1 cellular context compared by ENCODE assay signal in the genomic region with DNA sequence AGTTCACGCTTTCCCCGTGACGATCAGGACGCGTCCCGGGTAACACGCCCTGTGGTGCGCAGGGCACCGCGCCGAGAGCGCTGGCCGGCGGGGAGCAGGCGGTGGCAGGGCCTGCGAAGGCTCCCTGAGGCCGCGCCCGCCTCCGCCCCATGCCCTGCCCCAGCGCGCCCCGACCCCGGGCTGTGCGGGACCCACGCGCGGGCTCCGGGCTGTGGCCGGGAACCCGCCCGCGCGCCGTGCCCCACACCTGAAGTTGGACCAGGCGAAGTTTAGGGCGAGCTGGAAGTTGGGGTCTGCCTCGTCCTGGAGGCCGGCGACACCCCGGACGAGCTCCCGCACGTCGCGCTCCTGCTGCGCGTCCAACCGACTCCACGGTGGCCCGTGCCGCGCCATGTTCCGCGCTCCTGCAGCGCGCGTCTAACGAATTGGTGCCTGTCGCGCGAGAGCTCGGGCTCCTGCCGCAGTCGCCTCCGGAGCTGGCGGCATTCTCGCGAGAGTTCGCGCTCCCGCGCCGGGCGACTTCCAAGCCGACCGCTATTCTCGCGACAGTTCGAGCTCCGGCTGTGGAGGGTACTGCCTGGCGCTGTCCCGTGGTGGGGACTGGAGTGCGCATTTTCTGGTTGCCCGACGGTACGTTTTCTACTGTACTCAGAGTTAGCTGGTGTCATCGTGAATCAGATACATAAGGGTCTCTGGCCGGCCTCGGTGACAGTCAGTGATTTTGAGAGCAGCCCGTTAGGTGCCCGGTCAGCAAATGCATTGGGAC.
A peak's percentile ranks its signal among the peaks of the same experiment; 100 is the strongest.
TF ChIP-seq lines count a peak whose summit lies in the region.

A gene (minus strand): TSS at position 419 of the 766 bp plus-strand sequence. CDS start 26 bp downstream, at position 393.

TF ChIP-seq in HEK293, 187 proteins besides CTCF, POLR2A, EP300 and RAD21 (continued from another document):
- TF ChIP-seq, protein P1, sequence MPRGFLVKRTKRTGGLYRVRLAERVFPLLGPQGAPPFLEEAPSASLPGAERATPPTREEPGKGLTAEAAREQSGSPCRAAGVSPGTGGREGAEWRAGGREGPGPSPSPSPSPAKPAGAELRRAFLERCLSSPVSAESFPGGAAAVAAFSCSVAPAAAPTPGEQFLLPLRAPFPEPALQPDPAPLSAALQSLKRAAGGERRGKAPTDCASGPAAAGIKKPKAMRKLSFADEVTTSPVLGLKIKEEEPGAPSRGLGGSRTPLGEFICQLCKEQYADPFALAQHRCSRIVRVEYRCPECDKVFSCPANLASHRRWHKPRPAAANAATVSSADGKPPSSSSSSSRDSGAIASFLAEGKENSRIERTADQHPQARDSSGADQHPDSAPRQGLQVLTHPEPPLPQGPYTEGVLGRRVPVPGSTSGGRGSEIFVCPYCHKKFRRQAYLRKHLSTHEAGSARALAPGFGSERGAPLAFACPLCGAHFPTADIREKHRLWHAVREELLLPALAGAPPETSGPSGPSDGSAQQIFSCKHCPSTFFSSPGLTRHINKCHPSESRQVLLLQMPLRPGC (tag by site-specific recombination; IDR thresholded peaks at IDR 0.05) = peak; percentile 41; the same call in 1 of the 2 replicates
- TF ChIP-seq ZNF621 (tag by site-specific recombination; IDR thresholded peaks at IDR 0.05) (no peak), SP2 (tag by site-specific recombination; IDR thresholded peaks at IDR 0.05) (peak; percentile 26), ZFP3 (tag by site-specific recombination; IDR thresholded peaks at IDR 0.05; ENCODE audit: low read depth) (no peak), HOXD13 (CRISPR knock-in tag; IDR thresholded peaks at IDR 0.05; ENCODE audit: borderline replicate concordance) (no peak), OVOL3 (tag by site-specific recombination; IDR thresholded peaks at IDR 0.05) (peak; percentile 87), ZNF768 (tag by site-specific recombination; IDR thresholded peaks at IDR 0.05) (no peak), YY2 (tag by site-specific recombination; IDR thresholded peaks at IDR 0.05) (peak; percentile 49; the same call in 1 of the 2 replicates), ZNF184 (tag by site-specific recombination; IDR thresholded peaks at IDR 0.05) (no peak), ZNF114 (tag by site-specific recombination; IDR thresholded peaks at IDR 0.05) (no peak), GLIS2 (tag by site-specific recombination; IDR thresholded peaks at IDR 0.05) (no peak; the same call in 1 of the 2 replicates), ZBTB1 (tag by site-specific recombination; IDR thresholded peaks at IDR 0.05) (no peak), ZNF24 (tag by site-specific recombination; IDR thresholded peaks at IDR 0.05) (0 out of 2 replicates have a peak, but pooled peaks have one; percentile 22), ZNF416 (tag by site-specific recombination; IDR thresholded peaks at IDR 0.05) (no peak), ZNF791 (tag by site-specific recombination; IDR thresholded peaks at IDR 0.05) (no peak), ZSCAN16 (tag by site-specific recombination; IDR thresholded peaks at IDR 0.05) (no peak)
- TF ChIP-seq, protein P2, sequence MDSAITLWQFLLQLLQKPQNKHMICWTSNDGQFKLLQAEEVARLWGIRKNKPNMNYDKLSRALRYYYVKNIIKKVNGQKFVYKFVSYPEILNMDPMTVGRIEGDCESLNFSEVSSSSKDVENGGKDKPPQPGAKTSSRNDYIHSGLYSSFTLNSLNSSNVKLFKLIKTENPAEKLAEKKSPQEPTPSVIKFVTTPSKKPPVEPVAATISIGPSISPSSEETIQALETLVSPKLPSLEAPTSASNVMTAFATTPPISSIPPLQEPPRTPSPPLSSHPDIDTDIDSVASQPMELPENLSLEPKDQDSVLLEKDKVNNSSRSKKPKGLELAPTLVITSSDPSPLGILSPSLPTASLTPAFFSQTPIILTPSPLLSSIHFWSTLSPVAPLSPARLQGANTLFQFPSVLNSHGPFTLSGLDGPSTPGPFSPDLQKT (IDR thresholded peaks at IDR 0.05; ENCODE audit: borderline replicate concordance, low read depth, low read length) = no peak
- TF ChIP-seq, protein P3, sequence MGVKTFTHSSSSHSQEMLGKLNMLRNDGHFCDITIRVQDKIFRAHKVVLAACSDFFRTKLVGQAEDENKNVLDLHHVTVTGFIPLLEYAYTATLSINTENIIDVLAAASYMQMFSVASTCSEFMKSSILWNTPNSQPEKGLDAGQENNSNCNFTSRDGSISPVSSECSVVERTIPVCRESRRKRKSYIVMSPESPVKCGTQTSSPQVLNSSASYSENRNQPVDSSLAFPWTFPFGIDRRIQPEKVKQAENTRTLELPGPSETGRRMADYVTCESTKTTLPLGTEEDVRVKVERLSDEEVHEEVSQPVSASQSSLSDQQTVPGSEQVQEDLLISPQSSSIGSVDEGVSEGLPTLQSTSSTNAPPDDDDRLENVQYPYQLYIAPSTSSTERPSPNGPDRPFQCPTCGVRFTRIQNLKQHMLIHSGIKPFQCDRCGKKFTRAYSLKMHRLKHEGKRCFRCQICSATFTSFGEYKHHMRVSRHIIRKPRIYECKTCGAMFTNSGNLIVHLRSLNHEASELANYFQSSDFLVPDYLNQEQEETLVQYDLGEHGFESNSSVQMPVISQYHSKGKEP (tag by site-specific recombination; IDR thresholded peaks at IDR 0.05) = no peak
- TF ChIP-seq, protein P4, sequence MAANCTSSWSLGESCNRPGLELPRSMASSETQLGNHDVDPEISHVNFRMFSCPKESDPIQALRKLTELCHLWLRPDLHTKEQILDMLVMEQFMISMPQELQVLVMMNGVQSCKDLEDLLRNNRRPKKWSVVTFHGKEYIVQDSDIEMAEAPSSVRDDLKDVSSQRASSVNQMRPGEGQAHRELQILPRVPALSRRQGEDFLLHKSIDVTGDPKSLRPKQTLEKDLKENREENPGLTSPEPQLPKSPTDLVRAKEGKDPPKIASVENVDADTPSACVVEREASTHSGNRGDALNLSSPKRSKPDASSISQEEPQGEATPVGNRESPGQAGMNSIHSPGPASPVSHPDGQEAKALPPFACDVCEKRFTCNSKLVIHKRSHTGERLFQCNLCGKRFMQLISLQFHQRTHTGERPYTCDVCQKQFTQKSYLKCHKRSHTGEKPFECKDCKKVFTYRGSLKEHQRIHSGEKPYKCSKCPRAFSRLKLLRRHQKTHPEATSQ (tag by site-specific recombination; IDR thresholded peaks at IDR 0.05) = no peak
